ENCODE assay signal across 34 cellular contexts in genomic region chr20:63825331-63826118, GRCh38. TPM values are rescaled to one million over a fixed set of nuclear protein-coding genes. Genes with fewer than 3 reads are reported as not detected.
"Had no signal": no experiment of that assay in that cellular context is flagged by ENCODE, and none has a peak within 500 bp of the region (broad histone marks: within the 10 kb centered on the region; RNA-seq: fewer than 3 reads in every experiment).

No MANE protein-coding gene starts in this region.

- ATAC-seq: effector memory CD8-positive, alpha-beta T cell; heart right ventricle; left lobe of liver; lower lobe of right lung; natural killer cell had no signal

- H3K9me3 ChIP-seq: heart right ventricle, lower lobe of right lung, neutrophil, ovary, suprapubic skin, tibial nerve had no signal

- H3K27ac ChIP-seq: brain microvascular endothelial cell, lower lobe of right lung, neutrophil, ovary, suprapubic skin, tibial nerve had no signal

- H3K4me2 ChIP-seq: smooth muscle cell had no signal

- H3K4me3 Mint-ChIP-seq: activated T-helper 1 cell treated with anti-CD3 and anti-CD28 coated beads, Interleukin-12 subunit alpha, Interleukin-12 subunit beta, Interleukin-2, Interleukin-4 antibody, amounts not matched to agents 30 ng/mL and 10 ng/mL and 1 ng/mL, durations not matched to agents 14 hours and 24 hours and 36 hours; effector memory CD8-positive, alpha-beta T cell; natural killer cell had no signal

- H3K27me3 ChIP-seq: ovary, suprapubic skin had no signal

- H3K36me3 ChIP-seq: brain microvascular endothelial cell, lower lobe of right lung, neutrophil, ovary, suprapubic skin had no signal

- H3K27me3 Mint-ChIP-seq: progenitor cell of endocrine pancreas had no signal

- H3K9me3 Mint-ChIP-seq: activated T-helper 1 cell treated with anti-CD3 and anti-CD28 coated beads, Interleukin-12 subunit alpha, Interleukin-12 subunit beta, Interleukin-2, Interleukin-4 antibody, amounts not matched to agents 30 ng/mL and 10 ng/mL and 1 ng/mL, durations not matched to agents 14 hours and 24 hours and 36 hours; effector memory CD8-positive, alpha-beta T cell; natural killer cell had no signal

- DNase-seq: activated CD4-positive, alpha-beta T cell treated with anti-CD3 and anti-CD28 coated beads for 1 hour; activated CD8-positive, alpha-beta memory T cell treated with anti-CD3 and anti-CD28 coated beads, Interleukin-2, amount 50 U/mL, for 4 hours; activated gamma-delta T cell treated with Interleukin-2 at 50 U/mL for 16 hours; activated naive CD4-positive, alpha-beta T cell treated with anti-CD3 and anti-CD28 coated beads, Interleukin-2, amount 50 U/mL, for 16 hours; activated T-cell treated with anti-CD3 and anti-CD28 coated beads, Interleukin-2, amount 50 U/mL, for 1 hour; amniotic stem cell; brain microvascular endothelial cell; caudate nucleus; cortex of kidney; effector memory CD8-positive, alpha-beta T cell; heart right ventricle; lower lobe of right lung; mesendoderm; natural killer cell; ovary; retina; stimulated activated CD4-positive, alpha-beta T cell treated with anti-CD3 and anti-CD28 coated beads, Interleukin-2, amount 100 ng/mL, for 24 hours; stimulated activated naive CD4-positive, alpha-beta T cell; T-helper 2 cell had no signal

- H3K4me3 ChIP-seq: lower lobe of right lung, ovary, smooth muscle cell, suprapubic skin, tibial nerve had no signal

- H3K36me3 Mint-ChIP-seq: natural killer cell had no signal

- H3K27ac Mint-ChIP-seq: activated T-helper 1 cell treated with anti-CD3 and anti-CD28 coated beads, Interleukin-12 subunit alpha, Interleukin-12 subunit beta, Interleukin-2, Interleukin-4 antibody, amounts not matched to agents 30 ng/mL and 10 ng/mL and 1 ng/mL, durations not matched to agents 14 hours and 24 hours and 36 hours; effector memory CD8-positive, alpha-beta T cell; natural killer cell; progenitor cell of endocrine pancreas had no signal

RNA-seq across cellular contexts. Expression of gene ABHD16B, which starts 35.8 kb away (rescaled TPM):
- total RNA-seq: activated T-helper 1 cell treated with anti-CD3 and anti-CD28 coated beads, Interleukin-12 subunit alpha, Interleukin-12 subunit beta, Interleukin-2, Interleukin-4 antibody, amounts not matched to agents 30 ng/mL and 10 ng/mL and 1 ng/mL, durations not matched to agents 14 hours and 24 hours and 36 hours; astrocyte; chondrocyte; endothelial cell of umbilical vein; fibroblast of lung; fibroblast of villous mesenchyme; heart right ventricle; kidney epithelial cell; left lobe of liver; lower lobe of right lung; mononuclear cell; natural killer cell; ovary; progenitor cell of endocrine pancreas; smooth muscle cell; suprapubic skin; tibial nerve; urinary bladder had no signal
- polyA plus RNA-seq: endothelial cell of umbilical vein, fibroblast of lung had no signal
